Comparison of ENCODE assay signal across 8 cellular contexts in genomic region chr14:50003213-50004021, GRCh38.
DNase-seq lines count a peak whose midpoint lies in the region; ATAC-seq lines count a peak whose summit lies in the region.

No MANE protein-coding gene starts in this region.

- peak; percentile 72 for DNase-seq in ACHN
- DNase-seq in NCI-H526 treated with DMSO at 0.1 percent for 48 hours (lab: John Stamatoyannopoulos, UW) = peak; percentile 56
- peak; percentile 86 to 88 for DNase-seq in activated CD4-positive, alpha-beta T cell treated with anti-CD3 and anti-CD28 coated beads, Interleukin-2, amount 50 U/mL, for 48 hours
- peak; percentile 62 to 67 (median 66) for DNase-seq in effector memory CD4-positive, alpha-beta T cell
- peak; percentile 45 to 59 for DNase-seq in stimulated activated CD8-positive, alpha-beta memory T cell treated with anti-CD3 and anti-CD28 coated beads, Interleukin-4, amount 100 ng/mL, for 1 hour (ENCODE audit: low read depth in 2 of 2, low spot score in 1 of 2)

- peak overlapping the region; percentile 44 for H3K4me3 ChIP-seq in effector memory CD4-positive, alpha-beta T cell (ENCODE audit: insufficient read depth, low read depth, low read length, poor library complexity, severe bottlenecking)
- peak overlapping the region; percentile 26 for H3K4me3 ChIP-seq in mesodermal cell (ENCODE audit: extremely low read depth, insufficient read depth, low read length, poor library complexity, severe bottlenecking)

- peaks cover 44% of the 10 kb centered on the region for H3K4me1 ChIP-seq in effector memory CD4-positive, alpha-beta T cell (ENCODE audit: control insufficient read depth, insufficient read depth, low read length, poor library complexity, severe bottlenecking)
- peaks cover 50% of the 10 kb centered on the region for H3K4me1 ChIP-seq in mesodermal cell (ENCODE audit: control insufficient read depth, insufficient read depth, low read length, poor library complexity, severe bottlenecking)

- in situ Hi-C loops in ACHN (cut with HindIII; ENCODE audit: low pct_ligation_motif_present, low pct_unique_long_range_greater_than_20kb, low sequenced_read_pairs) = no loop called here

- ATAC-seq in GM18861 (IDR thresholded peaks at IDR 0.05; ENCODE audit: unreplicated experiment) (peak; percentile 36), HG03045 (IDR thresholded peaks at IDR 0.05; ENCODE audit: unreplicated experiment) (peak; percentile 46)

- H3K27ac ChIP-seq in effector memory CD4-positive, alpha-beta T cell (ENCODE audit: insufficient read depth, low read length, poor library complexity, severe bottlenecking) = peak overlapping the region; percentile 98
- peak overlapping the region; percentile 66 for H3K27ac ChIP-seq in mesodermal cell (ENCODE audit: low read depth, low read length, severe bottlenecking)

- no peaks in the 10 kb centered on the region for H3K36me3 ChIP-seq in effector memory CD4-positive, alpha-beta T cell (ENCODE audit: control insufficient read depth, insufficient read depth, low read length)
- H3K36me3 ChIP-seq in mesodermal cell (ENCODE audit: control insufficient read depth, insufficient read depth, low read length) = no peaks in the 10 kb centered on the region

- H3K27me3 ChIP-seq in effector memory CD4-positive, alpha-beta T cell (replicated peaks; ENCODE audit: control insufficient read depth, insufficient read depth, low read length, poor library complexity, severe bottlenecking) = no peaks in the 10 kb centered on the region

- 9 to 14% methylated on average over 21 to 46 of the region's 54 CpGs for WGBS in mesodermal cell (ENCODE audit: insufficient coverage in 2 of 2), 2 experiments

- no peaks in the 10 kb centered on the region for H3K9me3 ChIP-seq in effector memory CD4-positive, alpha-beta T cell (ENCODE audit: control insufficient read depth, low read length)
- no peaks in the 10 kb centered on the region for H3K9me3 ChIP-seq in mesodermal cell (ENCODE audit: control insufficient read depth, low read length)

Comparison
In these comparisons a context has a peak if more than half of its experiments do, and no peak if none do; other contexts are left out.
1. Peak in every context shown above with its lines: DNase-seq, ATAC-seq, H3K4me3 ChIP-seq and H3K27ac ChIP-seq.